In genomic region chr15:79257454-79257853, GRCh38 we compare ENCODE assay signal across 27 cellular contexts. TPM values are rescaled to one million over a fixed set of nuclear protein-coding genes. Genes with fewer than 3 reads are reported as not detected.
"Had no signal": no experiment of that assay in that cellular context is flagged by ENCODE, and none has a peak within 500 bp of the region (broad histone marks: within the 10 kb centered on the region; RNA-seq: fewer than 3 reads in every experiment).

No MANE protein-coding gene starts in this region.

- H3K4me3 ChIP-seq: dorsolateral prefrontal cortex, mucosa of descending colon, thyroid gland had no signal

- FAIRE-seq: colon had no signal

- ATAC-seq: activated naive CD8-positive, alpha-beta T cell treated with anti-CD3 and anti-CD28 coated beads, Interleukin-2, amount 50 U/mL, for 24 hours; activated T-cell treated with anti-CD3 and anti-CD28 coated beads, Interleukin-2, amount 50 U/mL, for 4 hours; mucosa of descending colon; right cardiac atrium had no signal

- H3K36me3 ChIP-seq: brain microvascular endothelial cell, thyroid gland had no signal

- H3K9me3 ChIP-seq: mucosa of descending colon, thyroid gland had no signal

- H3K4me1 ChIP-seq: thyroid gland had no signal

- DNase-seq: activated B cell treated with CpG ODN at 0.5 μM for 24 hours; activated CD4-positive, alpha-beta T cell treated with anti-CD3 and anti-CD28 coated beads, Interleukin-2, amount 10 ng/mL, durations not matched to agents 24 days and 14 days; activated CD8-positive, alpha-beta memory T cell treated with anti-CD3 and anti-CD28 coated beads, Interleukin-2, amount 50 U/mL, for 4 hours; activated effector memory CD4-positive, alpha-beta T cell treated with Interleukin-2 at 50 U/mL for 16 hours; activated naive CD4-positive, alpha-beta T cell treated with anti-CD3 and anti-CD28 coated beads, Interleukin-2, amount 10 ng/mL, durations not matched to agents 7 days and 5 days; activated naive CD8-positive, alpha-beta T cell treated with anti-CD3 and anti-CD28 coated beads, Interleukin-2, amount 50 U/mL, for 24 hours; activated T-cell treated with anti-CD3 and anti-CD28 coated beads, Interleukin-2, amount 50 U/mL, for 4 hours; aorta; brain microvascular endothelial cell; central memory CD4-positive, alpha-beta T cell; dorsolateral prefrontal cortex; foreskin fibroblast; mucosa of descending colon; naive B cell; right cardiac atrium; stimulated activated CD4-positive, alpha-beta T cell treated with anti-CD3 and anti-CD28 coated beads, Interleukin-2, amount 100 ng/mL, for 24 hours; stimulated activated naive CD4-positive, alpha-beta T cell treated with Interleukin-2 at 50 U/mL for 16 hours; thyroid gland had no signal

- H3K27me3 ChIP-seq: brain microvascular endothelial cell, thyroid gland had no signal

- H3K27ac ChIP-seq: brain microvascular endothelial cell, dorsolateral prefrontal cortex, thyroid gland had no signal

RNA-seq across cellular contexts. Expression of gene ANKRD34C, which starts 25.1 kb away (rescaled TPM):
- total RNA-seq: activated B cell treated with CpG ODN at 0.5 μM for 24 hours; activated CD4-positive, alpha-beta T cell treated with anti-CD3 and anti-CD28 coated beads, Interleukin-2, amount 10 ng/mL, durations not matched to agents 24 days and 14 days; activated T-cell treated with anti-CD3 and anti-CD28 coated beads, Interleukin-2, amount 50 U/mL, for 4 hours; glomerular endothelial cell; neural crest cell; omental fat pad; progenitor cell of endocrine pancreas; right cardiac atrium; skeletal muscle tissue; subcutaneous adipose tissue; ureter had no signal
- polyA plus RNA-seq: aorta, liver had no signal
